2 cellular contexts compared by ENCODE assay signal in the genomic region with DNA sequence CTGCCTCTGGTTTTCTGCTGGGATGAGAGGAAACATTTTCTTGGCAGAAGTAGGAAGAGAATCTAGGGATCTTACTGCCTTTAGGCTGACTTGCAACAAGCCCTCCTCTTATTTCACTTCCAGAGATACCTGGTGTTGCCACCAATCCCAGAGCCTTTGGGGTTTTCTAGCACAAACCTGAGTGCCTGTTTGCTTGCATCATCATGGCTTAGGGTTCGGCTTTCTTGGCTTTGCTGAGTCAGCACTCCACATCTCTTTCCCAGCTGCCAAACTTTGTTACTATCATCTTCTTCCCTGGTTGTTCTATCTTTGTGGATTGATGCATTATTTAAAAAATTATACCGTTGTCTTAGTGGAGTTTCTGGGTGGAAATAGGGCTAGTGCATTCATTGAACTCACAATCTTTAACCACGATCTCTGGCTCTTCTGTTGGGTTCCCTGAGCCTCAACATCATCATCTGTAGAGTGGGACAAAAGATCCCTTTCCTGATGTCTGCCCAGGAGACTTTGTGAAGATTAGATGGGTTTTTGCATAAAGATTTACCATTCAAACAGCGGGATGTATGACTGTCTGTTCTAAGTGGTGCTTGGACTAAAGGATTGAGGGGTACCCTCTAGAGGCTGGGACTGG.
TF ChIP-seq lines count a peak whose summit lies in the region.

No MANE protein-coding gene starts in this region.

TF ChIP-seq in GM23338, 12 proteins besides CTCF, POLR2A, EP300 and RAD21 (continues in another document):
- TF ChIP-seq JUNB (IDR thresholded peaks at IDR 0.05; ENCODE audit: unreplicated experiment) (no peak), EZH2phosphoT487 (IDR thresholded peaks at IDR 0.05; ENCODE audit: unreplicated experiment) (no peak), CREB1 (CRISPR knock-in tag; IDR thresholded peaks at IDR 0.05; ENCODE audit: low read depth) (no peak), ZNF114 (CRISPR knock-in tag; IDR thresholded peaks at IDR 0.05) (no peak), POLR2AphosphoS5 (IDR thresholded peaks at IDR 0.05; ENCODE audit: low read depth) (no peak), STAT1 (IDR thresholded peaks at IDR 0.05; ENCODE audit: unreplicated experiment) (no peak), EZH2 (IDR thresholded peaks at IDR 0.05; ENCODE audit: low read depth, unreplicated experiment) (no peak), NANOG (IDR thresholded peaks at IDR 0.05; ENCODE audit: borderline replicate concordance) (no peak), ZNF331 (CRISPR knock-in tag; IDR thresholded peaks at IDR 0.05; ENCODE audit: low read depth) (no peak)
- TF ChIP-seq, protein P1, sequence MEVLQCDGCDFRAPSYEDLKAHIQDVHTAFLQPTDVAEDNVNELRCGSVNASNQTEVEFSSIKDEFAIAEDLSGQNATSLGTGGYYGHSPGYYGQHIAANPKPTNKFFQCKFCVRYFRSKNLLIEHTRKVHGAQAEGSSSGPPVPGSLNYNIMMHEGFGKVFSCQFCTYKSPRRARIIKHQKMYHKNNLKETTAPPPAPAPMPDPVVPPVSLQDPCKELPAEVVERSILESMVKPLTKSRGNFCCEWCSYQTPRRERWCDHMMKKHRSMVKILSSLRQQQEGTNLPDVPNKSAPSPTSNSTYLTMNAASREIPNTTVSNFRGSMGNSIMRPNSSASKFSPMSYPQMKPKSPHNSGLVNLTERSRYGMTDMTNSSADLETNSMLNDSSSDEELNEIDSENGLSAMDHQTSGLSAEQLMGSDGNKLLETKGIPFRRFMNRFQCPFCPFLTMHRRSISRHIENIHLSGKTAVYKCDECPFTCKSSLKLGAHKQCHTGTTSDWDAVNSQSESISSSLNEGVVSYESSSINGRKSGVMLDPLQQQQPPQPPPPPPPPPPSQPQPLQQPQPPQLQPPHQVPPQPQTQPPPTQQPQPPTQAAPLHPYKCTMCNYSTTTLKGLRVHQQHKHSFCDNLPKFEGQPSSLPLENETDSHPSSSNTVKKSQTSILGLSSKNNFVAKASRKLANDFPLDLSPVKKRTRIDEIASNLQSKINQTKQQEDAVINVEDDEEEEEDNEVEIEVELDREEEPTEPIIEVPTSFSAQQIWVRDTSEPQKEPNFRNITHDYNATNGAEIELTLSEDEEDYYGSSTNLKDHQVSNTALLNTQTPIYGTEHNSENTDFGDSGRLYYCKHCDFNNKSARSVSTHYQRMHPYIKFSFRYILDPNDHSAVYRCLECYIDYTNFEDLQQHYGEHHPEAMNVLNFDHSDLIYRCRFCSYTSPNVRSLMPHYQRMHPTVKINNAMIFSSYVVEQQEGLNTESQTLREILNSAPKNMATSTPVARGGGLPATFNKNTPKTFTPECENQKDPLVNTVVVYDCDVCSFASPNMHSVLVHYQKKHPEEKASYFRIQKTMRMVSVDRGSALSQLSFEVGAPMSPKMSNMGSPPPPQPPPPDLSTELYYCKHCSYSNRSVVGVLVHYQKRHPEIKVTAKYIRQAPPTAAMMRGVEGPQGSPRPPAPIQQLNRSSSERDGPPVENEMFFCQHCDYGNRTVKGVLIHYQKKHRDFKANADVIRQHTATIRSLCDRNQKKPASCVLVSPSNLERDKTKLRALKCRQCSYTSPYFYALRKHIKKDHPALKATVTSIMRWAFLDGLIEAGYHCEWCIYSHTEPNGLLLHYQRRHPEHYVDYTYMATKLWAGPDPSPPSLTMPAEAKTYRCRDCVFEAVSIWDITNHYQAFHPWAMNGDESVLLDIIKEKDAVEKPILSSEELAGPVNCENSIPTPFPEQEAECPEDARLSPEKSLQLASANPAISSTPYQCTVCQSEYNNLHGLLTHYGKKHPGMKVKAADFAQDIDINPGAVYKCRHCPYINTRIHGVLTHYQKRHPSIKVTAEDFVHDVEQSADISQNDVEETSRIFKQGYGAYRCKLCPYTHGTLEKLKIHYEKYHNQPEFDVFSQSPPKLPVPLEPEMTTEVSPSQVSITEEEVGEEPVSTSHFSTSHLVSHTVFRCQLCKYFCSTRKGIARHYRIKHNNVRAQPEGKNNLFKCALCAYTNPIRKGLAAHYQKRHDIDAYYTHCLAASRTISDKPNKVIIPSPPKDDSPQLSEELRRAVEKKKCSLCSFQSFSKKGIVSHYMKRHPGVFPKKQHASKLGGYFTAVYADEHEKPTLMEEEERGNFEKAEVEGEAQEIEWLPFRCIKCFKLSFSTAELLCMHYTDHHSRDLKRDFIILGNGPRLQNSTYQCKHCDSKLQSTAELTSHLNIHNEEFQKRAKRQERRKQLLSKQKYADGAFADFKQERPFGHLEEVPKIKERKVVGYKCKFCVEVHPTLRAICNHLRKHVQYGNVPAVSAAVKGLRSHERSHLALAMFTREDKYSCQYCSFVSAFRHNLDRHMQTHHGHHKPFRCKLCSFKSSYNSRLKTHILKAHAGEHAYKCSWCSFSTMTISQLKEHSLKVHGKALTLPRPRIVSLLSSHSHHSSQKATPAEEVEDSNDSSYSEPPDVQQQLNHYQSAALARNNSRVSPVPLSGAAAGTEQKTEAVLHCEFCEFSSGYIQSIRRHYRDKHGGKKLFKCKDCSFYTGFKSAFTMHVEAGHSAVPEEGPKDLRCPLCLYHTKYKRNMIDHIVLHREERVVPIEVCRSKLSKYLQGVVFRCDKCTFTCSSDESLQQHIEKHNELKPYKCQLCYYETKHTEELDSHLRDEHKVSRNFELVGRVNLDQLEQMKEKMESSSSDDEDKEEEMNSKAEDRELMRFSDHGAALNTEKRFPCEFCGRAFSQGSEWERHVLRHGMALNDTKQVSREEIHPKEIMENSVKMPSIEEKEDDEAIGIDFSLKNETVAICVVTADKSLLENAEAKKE (CRISPR knock-in tag; IDR thresholded peaks at IDR 0.05) = no peak
- TF ChIP-seq, protein P2, sequence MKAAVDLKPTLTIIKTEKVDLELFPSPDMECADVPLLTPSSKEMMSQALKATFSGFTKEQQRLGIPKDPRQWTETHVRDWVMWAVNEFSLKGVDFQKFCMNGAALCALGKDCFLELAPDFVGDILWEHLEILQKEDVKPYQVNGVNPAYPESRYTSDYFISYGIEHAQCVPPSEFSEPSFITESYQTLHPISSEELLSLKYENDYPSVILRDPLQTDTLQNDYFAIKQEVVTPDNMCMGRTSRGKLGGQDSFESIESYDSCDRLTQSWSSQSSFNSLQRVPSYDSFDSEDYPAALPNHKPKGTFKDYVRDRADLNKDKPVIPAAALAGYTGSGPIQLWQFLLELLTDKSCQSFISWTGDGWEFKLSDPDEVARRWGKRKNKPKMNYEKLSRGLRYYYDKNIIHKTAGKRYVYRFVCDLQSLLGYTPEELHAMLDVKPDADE (IDR thresholded peaks at IDR 0.05) = no peak

TF ChIP-seq in K562, 482 proteins besides CTCF, POLR2A, EP300 and RAD21:
- TF ChIP-seq RBM17 (IDR thresholded peaks at IDR 0.05; ENCODE audit: borderline replicate concordance, low read depth, low read length) (no peak), MTA3 (IDR thresholded peaks at IDR 0.05; ENCODE audit: borderline replicate concordance) (no peak), MAFF (IDR thresholded peaks at IDR 0.05; ENCODE audit: low read length) (peak; percentile 98), NFE2 (IDR thresholded peaks at IDR 0.05; ENCODE audit: low read depth) (peak; percentile 27; the same call in 1 of the 2 replicates), C11orf30 (IDR thresholded peaks at IDR 0.05; ENCODE audit: low read depth) (peak; percentile 98), ZNF780A (CRISPR knock-in tag; IDR thresholded peaks at IDR 0.05) (no peak), CEBPG (CRISPR knock-in tag; IDR thresholded peaks at IDR 0.05) (no peak), CEBPG (tag; conservative IDR thresholded peaks at IDR 0.05 in 1 of 2, IDR thresholded peaks at IDR 0.05 in 1 of 2) (peak; percentile 60 to 69; a peak in 2 of 4 replicates), MAFG (tag; conservative IDR thresholded peaks at IDR 0.05) (peak; percentile 96), ZNF316 (IDR thresholded peaks at IDR 0.05) (peak; percentile 98), BACH1 (tag; IDR thresholded peaks at IDR 0.05) (peak; percentile 49; the same call in 1 of the 2 replicates), BCOR (IDR thresholded peaks at IDR 0.05) (0 out of 2 replicates have a peak, but pooled peaks have one; percentile 13), RBM25 (IDR thresholded peaks at IDR 0.05; ENCODE audit: low read depth, low read length, severe bottlenecking) (peak; percentile 75), MAFK (IDR thresholded peaks at IDR 0.05; ENCODE audit: low read length) (peak; percentile 99), ZNF41 (CRISPR knock-in tag; conservative IDR thresholded peaks at IDR 0.05) (no peak)
- TF ChIP-seq, protein P3, sequence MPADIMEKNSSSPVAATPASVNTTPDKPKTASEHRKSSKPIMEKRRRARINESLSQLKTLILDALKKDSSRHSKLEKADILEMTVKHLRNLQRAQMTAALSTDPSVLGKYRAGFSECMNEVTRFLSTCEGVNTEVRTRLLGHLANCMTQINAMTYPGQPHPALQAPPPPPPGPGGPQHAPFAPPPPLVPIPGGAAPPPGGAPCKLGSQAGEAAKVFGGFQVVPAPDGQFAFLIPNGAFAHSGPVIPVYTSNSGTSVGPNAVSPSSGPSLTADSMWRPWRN (IDR thresholded peaks at IDR 0.05; ENCODE audit: low read depth) = no peak
- TF ChIP-seq, protein P4, sequence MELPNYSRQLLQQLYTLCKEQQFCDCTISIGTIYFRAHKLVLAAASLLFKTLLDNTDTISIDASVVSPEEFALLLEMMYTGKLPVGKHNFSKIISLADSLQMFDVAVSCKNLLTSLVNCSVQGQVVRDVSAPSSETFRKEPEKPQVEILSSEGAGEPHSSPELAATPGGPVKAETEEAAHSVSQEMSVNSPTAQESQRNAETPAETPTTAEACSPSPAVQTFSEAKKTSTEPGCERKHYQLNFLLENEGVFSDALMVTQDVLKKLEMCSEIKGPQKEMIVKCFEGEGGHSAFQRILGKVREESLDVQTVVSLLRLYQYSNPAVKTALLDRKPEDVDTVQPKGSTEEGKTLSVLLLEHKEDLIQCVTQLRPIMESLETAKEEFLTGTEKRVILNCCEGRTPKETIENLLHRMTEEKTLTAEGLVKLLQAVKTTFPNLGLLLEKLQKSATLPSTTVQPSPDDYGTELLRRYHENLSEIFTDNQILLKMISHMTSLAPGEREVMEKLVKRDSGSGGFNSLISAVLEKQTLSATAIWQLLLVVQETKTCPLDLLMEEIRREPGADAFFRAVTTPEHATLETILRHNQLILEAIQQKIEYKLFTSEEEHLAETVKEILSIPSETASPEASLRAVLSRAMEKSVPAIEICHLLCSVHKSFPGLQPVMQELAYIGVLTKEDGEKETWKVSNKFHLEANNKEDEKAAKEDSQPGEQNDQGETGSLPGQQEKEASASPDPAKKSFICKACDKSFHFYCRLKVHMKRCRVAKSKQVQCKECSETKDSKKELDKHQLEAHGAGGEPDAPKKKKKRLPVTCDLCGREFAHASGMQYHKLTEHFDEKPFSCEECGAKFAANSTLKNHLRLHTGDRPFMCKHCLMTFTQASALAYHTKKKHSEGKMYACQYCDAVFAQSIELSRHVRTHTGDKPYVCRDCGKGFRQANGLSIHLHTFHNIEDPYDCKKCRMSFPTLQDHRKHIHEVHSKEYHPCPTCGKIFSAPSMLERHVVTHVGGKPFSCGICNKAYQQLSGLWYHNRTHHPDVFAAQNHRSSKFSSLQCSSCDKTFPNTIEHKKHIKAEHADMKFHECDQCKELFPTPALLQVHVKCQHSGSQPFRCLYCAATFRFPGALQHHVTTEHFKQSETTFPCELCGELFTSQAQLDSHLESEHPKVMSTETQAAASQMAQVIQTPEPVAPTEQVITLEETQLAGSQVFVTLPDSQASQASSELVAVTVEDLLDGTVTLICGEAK (IDR thresholded peaks at IDR 0.05) = peak; percentile 42; the same call in 1 of the 2 replicates
- TF ChIP-seq, protein P4 (CRISPR knock-in tag; IDR thresholded peaks at IDR 0.05) = no peak
- TF ChIP-seq, protein P5, sequence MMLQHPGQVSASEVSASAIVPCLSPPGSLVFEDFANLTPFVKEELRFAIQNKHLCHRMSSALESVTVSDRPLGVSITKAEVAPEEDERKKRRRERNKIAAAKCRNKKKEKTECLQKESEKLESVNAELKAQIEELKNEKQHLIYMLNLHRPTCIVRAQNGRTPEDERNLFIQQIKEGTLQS (IDR thresholded peaks at IDR 0.05) = peak; percentile 78
- TF ChIP-seq, protein P5 (CRISPR knock-in tag; conservative IDR thresholded peaks at IDR 0.05) = no peak
